In genomic region chr11:2574553-2575535, GRCh38 we compare ENCODE assay signal across 11 cellular contexts.
A peak's percentile ranks its signal among the peaks of the same experiment; 100 is the strongest.
DNase-seq lines count a peak whose midpoint lies in the region; ATAC-seq and TF ChIP-seq lines count a peak whose summit lies in the region.
"Had no signal": no experiment of that assay in that cellular context is flagged by ENCODE, and none has a peak within 500 bp of the region (broad histone marks: within the 10 kb centered on the region; RNA-seq: fewer than 3 reads in every experiment).

No MANE protein-coding gene starts in this region.

- ATAC-seq in GM23338 = peak; percentile 10
- no peak for ATAC-seq in left cardiac atrium
- no peak for ATAC-seq in HG03354 (IDR thresholded peaks at IDR 0.05; ENCODE audit: poor library complexity, severe bottlenecking, unreplicated experiment)
- ATAC-seq in HG03196 (IDR thresholded peaks at IDR 0.05; ENCODE audit: unreplicated experiment) = no peak
- no peak for ATAC-seq in HG02970 (IDR thresholded peaks at IDR 0.05; ENCODE audit: low FRiP score, unreplicated experiment)
- ATAC-seq: activated T-cell treated with anti-CD3 and anti-CD28 coated beads, Interleukin-2, amount 50 U/mL, for 4 hours had no signal

- H3K4me3 ChIP-seq in GM23338 = no peak overlapping the region
- H3K4me3 ChIP-seq: cardiac muscle cell had no signal

- no peaks in the 10 kb centered on the region for H3F3A ChIP-seq in GM23338 (replicated peaks; ENCODE audit: low read depth)

- no peaks in the 10 kb centered on the region for H3K79me2 ChIP-seq in GM23338 (replicated peaks; ENCODE audit: insufficient read depth)

- no peak for DNase-seq in GM23338 (ENCODE audit: low spot score)
- DNase-seq in SHP77 treated with DMSO at 0.1 percent for 48 hours (lab: John Stamatoyannopoulos, UW) = peak; percentile 5
- DNase-seq in left cardiac atrium = peak; percentile 18
- peak; percentile 50 for DNase-seq in posterior vena cava (ENCODE audit: low spot score)
- no peak for DNase-seq in NCI-H128 (lab: John Stamatoyannopoulos, UW; ENCODE audit: unreplicated experiment)
- DNase-seq: activated T-cell treated with anti-CD3 and anti-CD28 coated beads, Interleukin-2, amount 50 U/mL, for 4 hours; NCI-H1105 treated with DMSO at 0.1 percent for 48 hours had no signal

- H3K4me2 ChIP-seq in GM23338 = no peak overlapping the region

- H2AFZ ChIP-seq in GM23338 = no peak overlapping the region

- H3K4me3 Mint-ChIP-seq in GM23338 = no peak overlapping the region
- H3K4me3 Mint-ChIP-seq: activated T-cell treated with anti-CD3 and anti-CD28 coated beads, Interleukin-2, amount 50 U/mL, for 4 hours had no signal

- intact Hi-C loops in left cardiac atrium (cut with DNase I) (no loop called here), posterior vena cava (cut with DNase I) (no loop called here)

- peaks cover 3% of the 10 kb centered on the region; the same call in 1 of the 2 replicates for H3K27me3 ChIP-seq in GM23338 (ENCODE audit: insufficient read depth)
- H3K27me3 ChIP-seq: cardiac muscle cell had no signal

- no peak overlapping the region for H3K27ac ChIP-seq in GM23338 (ENCODE audit: low read depth)
- H3K27ac ChIP-seq: cardiac muscle cell had no signal

- no peaks in the 10 kb centered on the region for H3K4me1 ChIP-seq in GM23338 (ENCODE audit: insufficient read depth)

- no peaks in the 10 kb centered on the region for H3K9me3 Mint-ChIP-seq in GM23338
- H3K9me3 Mint-ChIP-seq: activated T-cell treated with anti-CD3 and anti-CD28 coated beads, Interleukin-2, amount 50 U/mL, for 4 hours had no signal

- no peaks in the 10 kb centered on the region for H3K9me2 ChIP-seq in GM23338 (ENCODE audit: insufficient read depth)

- no peaks in the 10 kb centered on the region for H3K36me3 Mint-ChIP-seq in GM23338 (ENCODE audit: low read depth)

- no peaks in the 10 kb centered on the region for H4K20me1 ChIP-seq in GM23338 (replicated peaks; ENCODE audit: insufficient read depth)

- no peak overlapping the region for H3K27ac Mint-ChIP-seq in GM23338

- peaks cover 4% of the 10 kb centered on the region; the same call in 2 of the 3 replicates for H3K4me1 Mint-ChIP-seq in GM23338

- no peak for TF ChIP-seq CTCF in GM23338 (conservative IDR thresholded peaks at IDR 0.05; ENCODE audit: low read depth in 2 of 2)

- H3K27me3 Mint-ChIP-seq in GM23338 (ENCODE audit: insufficient read depth, low read depth, poor library complexity) = peaks cover 35% of the 10 kb centered on the region

- H3K36me3 ChIP-seq in GM23338 (ENCODE audit: insufficient read depth) = no peaks in the 10 kb centered on the region
- H3K36me3 ChIP-seq: cardiac muscle cell had no signal

TF ChIP-seq in GM23338, 12 proteins besides CTCF, POLR2A, EP300 and RAD21 (continues in another document):
- TF ChIP-seq ZNF114 (CRISPR knock-in tag; IDR thresholded peaks at IDR 0.05) = no peak
- no peak for TF ChIP-seq EZH2phosphoT487 (IDR thresholded peaks at IDR 0.05; ENCODE audit: unreplicated experiment)
- no peak for TF ChIP-seq NANOG (IDR thresholded peaks at IDR 0.05; ENCODE audit: borderline replicate concordance)
- no peak for TF ChIP-seq STAT1 (IDR thresholded peaks at IDR 0.05; ENCODE audit: unreplicated experiment)
- TF ChIP-seq REST (IDR thresholded peaks at IDR 0.05; ENCODE audit: unreplicated experiment) = no peak
- TF ChIP-seq ZNF331 (CRISPR knock-in tag; IDR thresholded peaks at IDR 0.05; ENCODE audit: low read depth) = no peak
- TF ChIP-seq CREB1 (CRISPR knock-in tag; IDR thresholded peaks at IDR 0.05; ENCODE audit: low read depth) = no peak
- TF ChIP-seq JUNB (IDR thresholded peaks at IDR 0.05; ENCODE audit: unreplicated experiment) = no peak
- TF ChIP-seq EZH2 (IDR thresholded peaks at IDR 0.05; ENCODE audit: low read depth, unreplicated experiment) = no peak
- TF ChIP-seq ZNF462 (CRISPR knock-in tag; IDR thresholded peaks at IDR 0.05) = no peak
- no peak for TF ChIP-seq POLR2AphosphoS5 (IDR thresholded peaks at IDR 0.05; ENCODE audit: low read depth)

Comparison
In these comparisons a context has a peak if more than half of its experiments do, and no peak if none do; other contexts are left out.
1. DNase-seq: peak in SHP77 treated with DMSO at 0.1 percent for 48 hours (single experiment), left cardiac atrium (single experiment) and posterior vena cava (single experiment); none in GM23338 (single experiment) and NCI-H128 (single experiment).